Comparison of ENCODE assay signal across 34 cellular contexts in genomic region chr10:45500304-45500703, GRCh38.
"Had no signal": no experiment of that assay in that cellular context is flagged by ENCODE, and none has a peak within 500 bp of the region (broad histone marks: within the 10 kb centered on the region; RNA-seq: fewer than 3 reads in every experiment).

No MANE protein-coding gene starts in this region.

- H3K36me3 ChIP-seq: MG63 had no signal

- DNase-seq: Karpas-422, Kasumi-1, MG63, MM.1S, MV-4-11, NCI-H1048, NCI-H1092, NCI-H1092 treated with DMSO at 0.1 percent for 48 hours, NCI-H1105, NCI-H1105 treated with DMSO at 0.1 percent for 48 hours, NCI-H1417, NCI-H1417 treated with DMSO at 0.1 percent for 48 hours, NCI-H1436, NCI-H1436 treated with DMSO at 0.1 percent for 48 hours, NCI-H146, NCI-H1694, NCI-H1694 treated with DMSO at 0.1 percent for 48 hours, NCI-H187, NCI-H187 treated with DMSO at 0.1 percent for 48 hours, NCI-H1930, NCI-H2029, NCI-H2029 treated with DMSO at 0.1 percent for 48 hours, NCI-H2081, NCI-H2081 treated with DMSO at 0.1 percent for 48 hours, NCI-H2107, NCI-H2171, NCI-H2171 treated with DMSO at 0.1 percent for 48 hours, NCI-H2227 treated with DMSO at 0.1 percent for 48 hours, NCI-H226, NCI-H345, NCI-H446, NCI-H510A, NCI-H510A treated with DMSO at 0.1 percent for 48 hours had no signal

- H3K4me2 ChIP-seq: KMS-11 had no signal

- H3K9ac ChIP-seq: KMS-11 had no signal

- H3K4me3 ChIP-seq: MG63 had no signal

- H3K27ac ChIP-seq: KMS-11 had no signal

- H3K27me3 ChIP-seq: MG63 had no signal
